ENCODE assay signal across 31 cellular contexts in the genomic region with DNA sequence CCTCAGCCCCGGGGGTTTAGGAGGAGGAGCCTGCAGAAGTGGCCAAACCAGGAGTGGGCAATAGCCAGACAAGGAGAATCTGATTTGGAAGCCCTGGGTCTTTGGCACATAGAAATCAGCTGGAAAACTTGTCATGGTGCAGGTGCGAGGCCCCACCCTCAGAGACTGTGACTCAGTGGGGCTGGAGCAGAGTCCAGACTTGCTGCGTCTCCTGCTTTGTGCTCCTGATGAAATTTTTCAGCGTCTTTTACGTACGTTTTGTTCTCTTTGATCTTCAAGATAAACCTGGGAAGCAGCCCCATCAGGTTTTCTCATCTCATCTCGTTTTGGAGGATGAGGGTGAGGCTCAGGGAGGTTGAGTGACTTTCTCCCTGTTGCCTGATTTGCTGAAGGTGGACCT.
"Had no signal": no experiment of that assay in that cellular context is flagged by ENCODE, and none has a peak within 500 bp of the region (broad histone marks: within the 10 kb centered on the region; RNA-seq: fewer than 3 reads in every experiment).

No MANE protein-coding gene starts in this region.

- H3K4me3 Mint-ChIP-seq: activated B cell treated with CpG ODN at 0.5 μM for 24 hours; activated CD4-positive, alpha-beta memory T cell treated with anti-CD3 and anti-CD28 coated beads for 36 hours; activated naive CD4-positive, alpha-beta T cell treated with anti-CD3 and anti-CD28 coated beads, Interleukin-2, amount 10 ng/mL, durations not matched to agents 7 days and 5 days; activated naive CD8-positive, alpha-beta T cell; activated naive CD8-positive, alpha-beta T cell treated with anti-CD3 and anti-CD28 coated beads, Interleukin-2, amount 50 U/mL, for 24 hours; brain had no signal

- ATAC-seq: activated naive CD8-positive, alpha-beta T cell treated with anti-CD3 and anti-CD28 coated beads, Interleukin-2, amount 50 U/mL, for 24 hours; Panc1; SK-N-SH treated with all-trans-retinoic acid at 6 μM for 48 hours had no signal

- H3K4me1 Mint-ChIP-seq: activated naive CD8-positive, alpha-beta T cell treated with anti-CD3 and anti-CD28 coated beads, Interleukin-2, amount 50 U/mL, for 24 hours had no signal

- H3K27me3 Mint-ChIP-seq: activated B cell treated with CpG ODN at 0.5 μM for 24 hours; activated CD4-positive, alpha-beta memory T cell treated with anti-CD3 and anti-CD28 coated beads for 36 hours; activated naive CD8-positive, alpha-beta T cell; activated naive CD8-positive, alpha-beta T cell treated with anti-CD3 and anti-CD28 coated beads, Interleukin-2, amount 50 U/mL, for 24 hours had no signal

- H3K9me3 ChIP-seq: MG63 had no signal

- H3K27ac ChIP-seq: VCaP had no signal

- H3K27ac Mint-ChIP-seq: activated B cell treated with CpG ODN at 0.5 μM for 24 hours; activated CD4-positive, alpha-beta memory T cell treated with anti-CD3 and anti-CD28 coated beads for 36 hours; activated naive CD4-positive, alpha-beta T cell treated with anti-CD3 and anti-CD28 coated beads, Interleukin-2, amount 10 ng/mL, durations not matched to agents 7 days and 5 days; activated naive CD8-positive, alpha-beta T cell; activated naive CD8-positive, alpha-beta T cell treated with anti-CD3 and anti-CD28 coated beads, Interleukin-2, amount 50 U/mL, for 24 hours; brain had no signal

- H3K9me3 Mint-ChIP-seq: activated B cell treated with CpG ODN at 0.5 μM for 24 hours; activated CD4-positive, alpha-beta memory T cell treated with anti-CD3 and anti-CD28 coated beads for 36 hours; activated naive CD4-positive, alpha-beta T cell treated with anti-CD3 and anti-CD28 coated beads, Interleukin-2, amount 10 ng/mL, durations not matched to agents 7 days and 5 days; activated naive CD8-positive, alpha-beta T cell treated with anti-CD3 and anti-CD28 coated beads, Interleukin-2, amount 50 U/mL, for 24 hours had no signal

- DNase-seq: activated B cell treated with CpG ODN at 0.5 μM for 24 hours; activated CD4-positive, alpha-beta memory T cell treated with anti-CD3 and anti-CD28 coated beads for 36 hours; activated CD4-positive, alpha-beta T cell treated with anti-CD3 and anti-CD28 coated beads for 4 hours; activated CD4-positive, alpha-beta T cell treated with anti-CD3 and anti-CD28 coated beads, Interleukin-2, amount 50 U/mL, for 1 hour; activated CD4-positive, CD25-positive, alpha-beta regulatory T cell treated with anti-CD3 and anti-CD28 coated beads, Interleukin-2, amount 50 U/mL, for 72 hours; activated CD8-positive, alpha-beta memory T cell treated with anti-CD3 and anti-CD28 coated beads, Interleukin-2, amount 50 U/mL, for 4 hours; activated effector memory CD4-positive, alpha-beta T cell treated with Interleukin-2 at 50 U/mL for 16 hours; activated naive CD4-positive, alpha-beta T cell treated with anti-CD3 and anti-CD28 coated beads, Interleukin-2, amount 10 ng/mL, durations not matched to agents 7 days and 5 days; activated naive CD8-positive, alpha-beta T cell treated with anti-CD3 and anti-CD28 coated beads, Interleukin-2, amount 50 U/mL, for 24 hours; activated T-cell treated with anti-CD3 and anti-CD28 coated beads for 4 hours; activated T-cell treated with anti-CD3 and anti-CD28 coated beads, Interleukin-2, amount 50 U/mL, for 48 hours; anterior cingulate cortex; Karpas-422; KBM-7; MG63; MV-4-11; NCI-H1092; NCI-H1436 treated with DMSO at 0.1 percent for 48 hours; NCI-H1694 treated with DMSO at 0.1 percent for 48 hours; NCI-H2029; NCI-H345; NCI-H524 treated with DMSO at 0.1 percent for 48 hours; SIG-M5; T-helper 1 cell; T-helper 2 cell; T-helper 9 cell had no signal

- H3K27me3 ChIP-seq: MG63 had no signal

- H3K36me3 Mint-ChIP-seq: activated CD4-positive, alpha-beta memory T cell treated with anti-CD3 and anti-CD28 coated beads for 36 hours; activated naive CD4-positive, alpha-beta T cell treated with anti-CD3 and anti-CD28 coated beads, Interleukin-2, amount 10 ng/mL, durations not matched to agents 7 days and 5 days; activated naive CD8-positive, alpha-beta T cell had no signal

- H3K4me3 ChIP-seq: MG63 had no signal
